In the genomic region with DNA sequence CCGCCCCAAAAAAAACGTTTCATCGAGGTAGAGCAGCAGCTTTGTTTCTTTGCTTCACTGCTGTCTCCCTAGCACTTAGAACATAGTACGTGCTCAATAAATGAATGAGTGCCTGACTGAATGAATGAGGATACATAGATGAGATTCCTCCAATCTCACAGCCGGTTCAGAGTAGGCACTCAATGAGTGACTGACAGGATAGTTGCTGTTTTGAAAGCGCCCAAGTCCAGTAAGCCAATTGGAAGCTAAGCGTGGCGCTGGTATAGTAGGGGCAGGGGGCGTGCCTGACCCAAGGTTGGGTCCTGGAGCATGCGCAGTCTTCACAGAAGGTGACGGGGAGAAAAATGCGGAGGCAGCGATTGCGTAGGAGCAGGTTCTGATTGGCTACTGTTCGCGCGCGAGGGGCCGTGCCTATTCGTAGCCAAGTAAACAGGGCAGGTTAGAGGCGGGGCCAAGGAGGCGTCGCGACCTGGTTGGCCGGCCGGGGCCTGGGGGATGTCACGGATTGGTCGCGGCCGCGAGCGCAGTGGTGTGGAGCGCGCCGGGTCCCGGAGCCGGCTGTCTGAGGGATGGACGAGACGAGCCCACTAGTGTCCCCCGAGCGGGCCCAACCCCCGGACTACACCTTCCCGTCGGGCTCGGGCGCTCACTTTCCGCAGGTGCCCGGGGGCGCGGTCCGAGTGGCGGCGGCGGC, we compare ENCODE assay signal across 8 cellular contexts. TPM values are rescaled to one million over a fixed set of nuclear protein-coding genes. Genes with fewer than 3 reads are reported as not detected.
A peak's percentile ranks its signal among the peaks of the same experiment; 100 is the strongest.
DNase-seq lines count a peak whose midpoint lies in the region; TF ChIP-seq lines count a peak whose summit lies in the region.

PI4K2A (plus strand) TSS at position 498 of the 694 bp plus-strand sequence; CDS start at position 570, 72 bp downstream.

- H3K4me1 ChIP-seq in SJSA1 (replicated peaks) (peaks cover 5% of the 10 kb centered on the region; the same call in 1 of the 2 replicates), neuron (ENCODE audit: insufficient read depth, low read length) (peaks cover 7% of the 10 kb centered on the region)

- H3K9me3 ChIP-seq in SJSA1 (replicated peaks): no peaks in the 10 kb centered on the region
- no peaks in the 10 kb centered on the region for H3K9me3 ChIP-seq in neuron (ENCODE audit: low read length)

- peaks cover 24% of the 10 kb centered on the region for H3K36me3 ChIP-seq in SJSA1
- peaks cover 15% of the 10 kb centered on the region for H3K36me3 ChIP-seq in neuron (ENCODE audit: insufficient read depth, low read length)

- DNase-seq in GM04503 (ENCODE audit: low read depth): peak; percentile 93
- DNase-seq in HFF-Myc (ENCODE audit: extremely low read depth, low read depth): peak; percentile 99
- peak; percentile 98 for DNase-seq in MV-4-11 (lab: John Stamatoyannopoulos, UW)
- peak; percentile 96 to 99 for DNase-seq in SJSA1 (ENCODE audit: low read depth in 1 of 2, low spot score in 2 of 2)
- DNase-seq in activated gamma-delta T cell treated with anti-CD3 and anti-CD28 coated beads, Interleukin-2, amount 50 U/mL, for 16 hours (ENCODE audit: low read depth): peak; percentile 98
- peak; percentile 98 for DNase-seq in foreskin melanocyte
- peak; percentile 99 for DNase-seq in stromal cell of bone marrow (ENCODE audit: low read depth)

- no peak within 1 kb of the TSS; the same call in 1 of the 2 replicates for H3K27ac ChIP-seq in SJSA1

- H3K4me3 ChIP-seq in HFF-Myc (replicated peaks; ENCODE audit: low read depth, low read length) (peak within 1 kb of the TSS; percentile 79), SJSA1 (peak within 1 kb of the TSS; percentile 85), neuron (ENCODE audit: low read length) (peak within 1 kb of the TSS; percentile 75)

- peak within 1 kb of the TSS; percentile 31 for H2AFZ ChIP-seq in neuron (ENCODE audit: low read depth, low read length)

- TF ChIP-seq CTCF in HFF-Myc (IDR thresholded peaks at IDR 0.05; ENCODE audit: low read depth, low read length, missing control alignments): no peak

- H3K27me3 ChIP-seq in SJSA1 (replicated peaks): no peaks in the 10 kb centered on the region
- H3K27me3 ChIP-seq in neuron (ENCODE audit: insufficient read depth, low read length): no peaks in the 10 kb centered on the region

RNA-seq across cellular contexts. Expression of gene PI4K2A, which starts in this region (rescaled TPM):
- 14.9 and 19.6 TPM in 2 replicates for total RNA-seq in SJSA1 (2014; rRNA removed; shearing (Covaris generic))
